34 cellular contexts compared by ENCODE assay signal in genomic region chr2:86512034-86512433, GRCh38. TPM values are rescaled to one million over a fixed set of nuclear protein-coding genes. Genes with fewer than 3 reads are reported as not detected.
A peak's percentile ranks its signal among the peaks of the same experiment; 100 is the strongest.
DNase-seq lines count a peak whose midpoint lies in the region; ATAC-seq, FAIRE-seq and TF ChIP-seq lines count a peak whose summit lies in the region.
"Had no signal": no experiment of that assay in that cellular context is flagged by ENCODE, and none has a peak within 500 bp of the region (broad histone marks: within the 10 kb centered on the region; RNA-seq: fewer than 3 reads in every experiment).

No MANE protein-coding gene starts in this region.

- TF ChIP-seq EP300 in A549 (IDR thresholded peaks at IDR 0.05) = no peak

- H3K79me2 ChIP-seq in neural progenitor cell (ENCODE audit: low read depth) = no peaks in the 10 kb centered on the region

- peaks cover 2 to 33% of the 10 kb centered on the region in 2 donors for H3K36me3 ChIP-seq in psoas muscle (ENCODE audit: insufficient read depth in 1 of 2, low read depth in 1 of 2)
- H3K36me3 ChIP-seq in neural progenitor cell = no peaks in the 10 kb centered on the region

- H3K9me3 Mint-ChIP-seq in neural progenitor cell = no peaks in the 10 kb centered on the region
- H3K9me3 Mint-ChIP-seq: activated naive CD4-positive, alpha-beta T cell treated with anti-CD3 and anti-CD28 coated beads for 36 hours; CD4-positive, alpha-beta T cell; natural killer cell had no signal

- H3K9me3 ChIP-seq in A549 = no peaks in the 10 kb centered on the region
- no peaks in the 10 kb centered on the region for H3K9me3 ChIP-seq in psoas muscle
- no peaks in the 10 kb centered on the region for H3K9me3 ChIP-seq in neural progenitor cell (ENCODE audit: low read depth)
- H3K9me3 ChIP-seq: gastroesophageal sphincter, mucosa of descending colon, sigmoid colon, upper lobe of left lung had no signal

- WGBS in A549 (ENCODE audit: missing lambda C conversion rate) = 90% methylated on average over 4 of the region's 4 CpGs
- WGBS in psoas muscle, 3 donors = 44 to 63% (median 55%) methylated on average over 4 of the region's 4 CpGs

- H3K27ac ChIP-seq in A549 = no peak overlapping the region
- H3K27ac ChIP-seq in psoas muscle = peak overlapping the region; percentile 73
- no peak overlapping the region for H3K27ac ChIP-seq in neural progenitor cell
- H3K27ac ChIP-seq: gastroesophageal sphincter, hepatocyte, HL-60, PC-9, sigmoid colon, upper lobe of left lung had no signal

- H3F3A ChIP-seq in neural progenitor cell (ENCODE audit: low read depth) = no peaks in the 10 kb centered on the region

- H2AFZ ChIP-seq in neural progenitor cell (replicated peaks) = no peak overlapping the region
- H2AFZ ChIP-seq: hepatocyte, PC-9 had no signal

- peaks cover 2% of the 10 kb centered on the region for H3K27me3 Mint-ChIP-seq in neural progenitor cell (ENCODE audit: insufficient read depth, low read depth)
- H3K27me3 Mint-ChIP-seq: CD4-positive, alpha-beta T cell had no signal

- H3K27me3 ChIP-seq in psoas muscle (ENCODE audit: insufficient read depth in 3 of 3, low read length in 2 of 3) (no peaks in the 10 kb centered on the region), neural progenitor cell (no peaks in the 10 kb centered on the region)
- H3K27me3 ChIP-seq: gastroesophageal sphincter, hepatocyte, sigmoid colon, upper lobe of left lung had no signal

- CTCF ChIA-PET in A549 (lab: Yijun Ruan, JAX) = no interaction called here

- H3K9ac ChIP-seq in neural progenitor cell = no peak overlapping the region

- H3K4me1 ChIP-seq in A549 (no peaks in the 10 kb centered on the region), psoas muscle (peaks cover 49% of the 10 kb centered on the region), neural progenitor cell (no peaks in the 10 kb centered on the region)

- no peak overlapping the region for H3K27ac Mint-ChIP-seq in neural progenitor cell
- H3K27ac Mint-ChIP-seq: activated CD8-positive, alpha-beta T cell treated with anti-CD3 and anti-CD28 coated beads, Interleukin-2, amount 10 ng/mL, durations not matched to agents 7 days and 5 days; activated naive CD4-positive, alpha-beta T cell treated with anti-CD3 and anti-CD28 coated beads for 36 hours; CD4-positive, alpha-beta T cell; endodermal cell; natural killer cell had no signal

- no peak for TF ChIP-seq RAD21 in A549 (conservative IDR thresholded peaks at IDR 0.05 in 1 of 2, IDR thresholded peaks at IDR 0.05 in 1 of 2)

- ATAC-seq in A549 = no peak
- ATAC-seq in psoas muscle = no peak
- ATAC-seq: activated CD8-positive, alpha-beta T cell treated with anti-CD3 and anti-CD28 coated beads, Interleukin-2, amount 10 ng/mL, durations not matched to agents 7 days and 5 days; gastroesophageal sphincter; mucosa of descending colon; natural killer cell had no signal

- H3K4me3 Mint-ChIP-seq in neural progenitor cell = no peak overlapping the region
- H3K4me3 Mint-ChIP-seq: activated CD8-positive, alpha-beta T cell treated with anti-CD3 and anti-CD28 coated beads, Interleukin-2, amount 10 ng/mL, durations not matched to agents 7 days and 5 days; activated naive CD4-positive, alpha-beta T cell treated with anti-CD3 and anti-CD28 coated beads for 36 hours; CD4-positive, alpha-beta T cell; endodermal cell; natural killer cell had no signal

- H3K4me2 ChIP-seq in A549 (no peak overlapping the region), neural progenitor cell (no peak overlapping the region)
- H3K4me2 ChIP-seq: hepatocyte, PC-9 had no signal

- TF ChIP-seq CTCF in A549 (IDR thresholded peaks at IDR 0.05) = no peak
- TF ChIP-seq CTCF in epithelial cell of esophagus (IDR thresholded peaks at IDR 0.05; ENCODE audit: insufficient read depth, low read depth, low read length, missing control alignments) = no peak
- no peak for TF ChIP-seq CTCF in psoas muscle (IDR thresholded peaks at IDR 0.05)
- TF ChIP-seq CTCF in neural progenitor cell (IDR thresholded peaks at IDR 0.05) = no peak

- no peak for TF ChIP-seq POLR2A in A549 (IDR thresholded peaks at IDR 0.05; ENCODE audit: low read length)

- POLR2A ChIA-PET in A549 (lab: Yijun Ruan, JAX) = no interaction called here

- H3K4me3 ChIP-seq in A549 (no peak overlapping the region), epithelial cell of esophagus (ENCODE audit: low read length) (no peak overlapping the region), psoas muscle (no peak overlapping the region), neural progenitor cell (no peak overlapping the region)
- H3K4me3 ChIP-seq: gastroesophageal sphincter, hepatocyte, mucosa of descending colon, PC-9, sigmoid colon, upper lobe of left lung had no signal

- H4K20me1 ChIP-seq in neural progenitor cell (ENCODE audit: low read depth) = no peaks in the 10 kb centered on the region

- peak; percentile 56 for FAIRE-seq in A549 (lab: Jason Lieb, UNC)
- FAIRE-seq: D721Med, GM19239 had no signal

- no peak for DNase-seq in A549 (ENCODE audit: low read depth in 1 of 2, low spot score in 1 of 2)
- DNase-seq in NCI-H128 (lab: John Stamatoyannopoulos, UW; ENCODE audit: unreplicated experiment) = peak; percentile 17
- peak; percentile 8 for DNase-seq in epithelial cell of esophagus (ENCODE audit: low read depth)
- no peak for DNase-seq in psoas muscle
- DNase-seq in neural progenitor cell (ENCODE audit: low spot score) = no peak
- DNase-seq in activated CD4-positive, CD25-positive, alpha-beta regulatory T cell treated with anti-CD3 and anti-CD28 coated beads, Interleukin-2, amount 50 U/mL, for 72 hours = no peak
- DNase-seq in OCI-M1 (lab: John Stamatoyannopoulos, UW) = no peak
- DNase-seq in D341Med (ENCODE audit: low spot score) = no peak
- DNase-seq: activated CD4-positive, alpha-beta T cell treated with anti-CD3 and anti-CD28 coated beads for 1 hour; activated CD8-positive, alpha-beta T cell treated with anti-CD3 and anti-CD28 coated beads, Interleukin-2, amount 10 ng/mL, durations not matched to agents 7 days and 5 days; activated naive CD4-positive, alpha-beta T cell treated with anti-CD3 and anti-CD28 coated beads for 36 hours; AML-193; CD4-positive, alpha-beta T cell; dermis blood vessel endothelial cell; endodermal cell; KBM-7; mucosa of descending colon; natural killer cell; NCI-H1436 treated with DMSO at 0.1 percent for 48 hours; NCI-H2081 treated with DMSO at 0.1 percent for 48 hours; NCI-H446 treated with DMSO at 0.1 percent for 48 hours; NK-92 treated with Interleukin-12 subunit alpha and Interleukin-12 subunit beta, amount 100 ng/mL, for 24 hours; occipital lobe; PC-9; Right ventricle myocardium superior; sigmoid colon; stimulated activated CD4-positive, alpha-beta T cell treated with anti-CD3 and anti-CD28 coated beads, Interleukin-4, amount 100 ng/mL, for 4 hours; T-helper 2 cell had no signal

- intact Hi-C loops in psoas muscle (cut with DNase I) = no loop called here

- H3K36me3 Mint-ChIP-seq in neural progenitor cell = peaks cover 21% of the 10 kb centered on the region
- H3K36me3 Mint-ChIP-seq: natural killer cell had no signal

- H3K4me1 Mint-ChIP-seq in neural progenitor cell = no peaks in the 10 kb centered on the region
- H3K4me1 Mint-ChIP-seq: endodermal cell had no signal

TF ChIP-seq in A549, 52 proteins besides CTCF, POLR2A, EP300 and RAD21 (continues in another document):
- no peak for TF ChIP-seq FOSB (CRISPR knock-in tag; IDR thresholded peaks at IDR 0.05)
- TF ChIP-seq ZFP36 (IDR thresholded peaks at IDR 0.05; ENCODE audit: borderline replicate concordance, partially characterized antibody) = no peak
- no peak for TF ChIP-seq NPAS2 (CRISPR knock-in tag; IDR thresholded peaks at IDR 0.05; ENCODE audit: borderline replicate concordance)
- no peak for TF ChIP-seq FOSL2 (IDR thresholded peaks at IDR 0.05)
- TF ChIP-seq FOSL2 (CRISPR knock-in tag; IDR thresholded peaks at IDR 0.05) = no peak
- no peak for TF ChIP-seq ZNF302 (CRISPR knock-in tag; IDR thresholded peaks at IDR 0.05)
- no peak for TF ChIP-seq HMGXB4 (CRISPR knock-in tag; IDR thresholded peaks at IDR 0.05; ENCODE audit: borderline replicate concordance)
- no peak for TF ChIP-seq RARB (CRISPR knock-in tag; IDR thresholded peaks at IDR 0.05)
- TF ChIP-seq HEYL (CRISPR knock-in tag; IDR thresholded peaks at IDR 0.05) = no peak
- TF ChIP-seq TFCP2L1 (CRISPR knock-in tag; IDR thresholded peaks at IDR 0.05) = no peak
- no peak for TF ChIP-seq ZSCAN20 (CRISPR knock-in tag; IDR thresholded peaks at IDR 0.05)
- no peak for TF ChIP-seq HOXA7 (CRISPR knock-in tag; IDR thresholded peaks at IDR 0.05)
- TF ChIP-seq MYC (IDR thresholded peaks at IDR 0.05; ENCODE audit: borderline replicate concordance, low read length) = no peak
- TF ChIP-seq PHF8 (IDR thresholded peaks at IDR 0.05; ENCODE audit: borderline replicate concordance, low read depth) = no peak

RNA-seq across cellular contexts. Expression of gene CHMP3, which starts 51.2 kb away (rescaled TPM):
- polyA plus RNA-seq in A549 (2011; rRNA removed) (175 and 246 TPM in 2 replicates), A549 (2017; fragmentation: RNase III; extraction: RNeasy Plus Mini Kit Qiagen cat#74134 plus additional on column Dnase treatment) (108 to 109 TPM (median 108 TPM) in 3 replicates), psoas muscle (10 to 100 TPM; 63.5 to 99.8 (median 76.8) TPM)
- polyA plus RNA-seq in A549 (2012; cell fraction: cytosol; rRNA removed) = 60.1 and 66.2 TPM in 2 replicates
- polyA plus RNA-seq in A549 (2012; cell fraction: nucleus; rRNA removed) = 14.5 and 21.6 TPM in 2 replicates
- 58.5 and 73.4 TPM in 2 replicates for polyA minus RNA-seq in A549 (2011; rRNA and poly(A)+ RNA removed)
- total RNA-seq in psoas muscle (100 to 1,000 TPM in 2 of 4 donors, 10 to 100 TPM in 2; 84.9 to 133 (median 102) TPM), neural progenitor cell (ENCODE audit: low replicate concordance) (19.0 and 21.9 TPM in 2 replicates)

Comparison
In these comparisons a context has a peak if more than half of its experiments do, and no peak if none do; other contexts are left out.
1. DNase-seq: peak in NCI-H128 (single experiment) and epithelial cell of esophagus (single experiment); none in A549 (0 of 2), psoas muscle (0 of 2), neural progenitor cell (single experiment), activated CD4-positive, CD25-positive, alpha-beta regulatory T cell treated with anti-CD3 and anti-CD28 coated beads, Interleukin-2, amount 50 U/mL, for 72 hours (single experiment), OCI-M1 (single experiment) and D341Med (single experiment).